Comparison of ENCODE assay signal across 1 cellular context in the genomic region with DNA sequence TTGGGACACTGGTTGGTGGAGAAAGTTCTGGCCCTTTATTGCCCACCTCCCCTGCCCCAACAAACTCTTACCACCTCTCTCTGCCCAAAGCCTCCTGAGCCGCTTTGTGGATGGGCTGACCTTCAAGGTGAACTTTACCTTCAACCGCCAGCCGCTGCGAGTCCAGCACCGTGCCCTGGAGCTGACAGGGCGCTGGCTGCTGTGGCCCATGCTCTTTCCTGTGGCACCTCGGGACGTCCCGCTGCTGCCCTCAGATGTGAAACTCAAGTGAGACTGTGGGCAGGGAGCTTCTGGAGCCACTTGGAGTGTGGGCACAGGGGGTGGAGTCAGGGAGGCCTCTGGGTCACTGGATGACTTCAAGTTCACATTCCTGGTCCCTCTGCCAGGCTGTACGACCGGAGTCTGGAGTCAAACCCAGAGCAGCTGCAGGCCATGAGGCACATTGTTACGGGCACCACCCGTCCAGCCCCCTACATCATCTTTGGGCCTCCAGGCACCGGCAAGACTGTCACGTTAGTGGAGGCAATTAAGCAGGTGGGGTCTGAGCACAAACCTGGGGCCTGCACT.
A peak's percentile ranks its signal among the peaks of the same experiment; 100 is the strongest.
TF ChIP-seq lines count a peak whose summit lies in the region.

No MANE protein-coding gene starts in this region.

TF ChIP-seq in K562, 482 proteins besides CTCF, POLR2A, EP300 and RAD21:
- TF ChIP-seq TSC22D4 (tag; IDR thresholded peaks at IDR 0.05) (no peak), POLR2G (IDR thresholded peaks at IDR 0.05; ENCODE audit: low read depth, low read length) (0 out of 2 replicates have a peak, but pooled peaks have one; percentile 14)
TF ChIP-seq in K562: peak in this region for 1.
